Comparison of ENCODE assay signal across 1 cellular context in genomic region chr6:125471703-125472102, GRCh38.
TF ChIP-seq lines count a peak whose summit lies in the region.

No MANE protein-coding gene starts in this region.

TF ChIP-seq in HEK293, 187 proteins besides CTCF, POLR2A, EP300 and RAD21 (continued from another document):
- TF ChIP-seq ZNF518A (tag by site-specific recombination; conservative IDR thresholded peaks at IDR 0.05; ENCODE audit: low read depth) = 0 out of 2 replicates have a peak, but pooled peaks have one; percentile 29
